In the genomic region with DNA sequence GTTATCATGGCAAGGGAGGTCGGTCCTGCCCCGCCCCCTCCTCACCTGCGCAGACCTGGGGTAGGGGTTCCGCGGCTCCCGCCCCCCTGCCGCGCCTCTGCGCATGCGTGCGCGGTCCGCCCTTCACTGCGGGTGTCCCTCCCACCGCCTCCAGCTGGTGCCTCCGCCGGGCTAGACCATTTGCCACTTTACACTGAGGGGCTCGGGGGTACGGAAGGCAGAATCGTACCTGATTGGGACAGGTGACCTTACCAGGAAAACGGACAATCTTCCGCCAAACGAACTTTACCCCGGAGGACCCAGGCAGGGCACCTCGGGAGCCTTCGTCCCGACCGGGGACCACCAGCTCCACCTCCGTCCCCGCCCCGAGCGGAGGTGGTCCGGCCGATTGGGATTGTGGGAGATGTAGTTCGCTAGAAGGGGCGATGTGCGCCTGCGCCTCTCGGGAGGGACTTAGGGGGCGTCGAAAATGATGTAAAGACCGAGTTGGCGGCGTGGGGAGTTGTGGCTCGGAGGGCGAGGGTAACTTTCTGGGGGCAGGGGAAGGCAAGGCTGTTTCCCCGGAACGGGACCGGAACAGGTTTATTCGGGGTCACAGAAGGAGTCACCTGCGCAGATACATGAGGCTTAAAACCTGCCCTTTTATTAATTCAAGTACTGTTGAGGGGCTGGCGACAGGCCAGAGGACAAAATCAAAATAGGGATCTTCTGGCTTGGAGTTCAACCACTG, we compare ENCODE assay signal across 8 cellular contexts. TPM values are rescaled to one million over a fixed set of nuclear protein-coding genes. Genes with fewer than 3 reads are reported as not detected.
A peak's percentile ranks its signal among the peaks of the same experiment; 100 is the strongest.
DNase-seq lines count a peak whose midpoint lies in the region; ATAC-seq and TF ChIP-seq lines count a peak whose summit lies in the region.

A gene with protein sequence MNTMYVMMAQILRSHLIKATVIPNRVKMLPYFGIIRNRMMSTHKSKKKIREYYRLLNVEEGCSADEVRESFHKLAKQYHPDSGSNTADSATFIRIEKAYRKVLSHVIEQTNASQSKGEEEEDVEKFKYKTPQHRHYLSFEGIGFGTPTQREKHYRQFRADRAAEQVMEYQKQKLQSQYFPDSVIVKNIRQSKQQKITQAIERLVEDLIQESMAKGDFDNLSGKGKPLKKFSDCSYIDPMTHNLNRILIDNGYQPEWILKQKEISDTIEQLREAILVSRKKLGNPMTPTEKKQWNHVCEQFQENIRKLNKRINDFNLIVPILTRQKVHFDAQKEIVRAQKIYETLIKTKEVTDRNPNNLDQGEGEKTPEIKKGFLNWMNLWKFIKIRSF (minus strand): TSS at position 344 of the 730 bp plus-strand sequence. CDS start 2,323 bp downstream, outside the sequence.

- no peak for TF ChIP-seq CTCF in natural killer cell (IDR thresholded peaks at IDR 0.05)

- H3K4me2 ChIP-seq in GM23248 (ENCODE audit: unreplicated experiment): peak within 1 kb of the TSS; percentile 89
- peak within 1 kb of the TSS; percentile 87 for H3K4me2 ChIP-seq in Karpas-422 (ENCODE audit: low read depth, low read length, poor library complexity, severe bottlenecking)

- H3K79me2 ChIP-seq in GM23248 (ENCODE audit: insufficient read depth) (no peaks in the 10 kb centered on the region), Karpas-422 (ENCODE audit: low read length) (no peaks in the 10 kb centered on the region)

- peak within 1 kb of the TSS; percentile 98 for H3K4me3 Mint-ChIP-seq in activated T-helper 2 cell treated with anti-CD3 and anti-CD28 coated beads, Interferon-gamma antibody, Interleukin-2, Interleukin-4, amounts not matched to agents 10 μg/mL and 5 μg/mL and 100 μg/mL, durations not matched to agents 14 hours and 24 hours and 36 hours (ENCODE audit: low read depth)
- H3K4me3 Mint-ChIP-seq in natural killer cell: peak within 1 kb of the TSS; percentile 89

- H3K27me3 ChIP-seq in GM23248 (replicated peaks; ENCODE audit: insufficient read depth) (no peaks in the 10 kb centered on the region), Karpas-422 (ENCODE audit: low read length) (no peaks in the 10 kb centered on the region)

- no peaks in the 10 kb centered on the region for H3K9me3 Mint-ChIP-seq in activated T-helper 2 cell treated with anti-CD3 and anti-CD28 coated beads, Interferon-gamma antibody, Interleukin-2, Interleukin-4, amounts not matched to agents 10 μg/mL and 5 μg/mL and 100 μg/mL, durations not matched to agents 14 hours and 24 hours and 36 hours
- H3K9me3 Mint-ChIP-seq in natural killer cell: no peaks in the 10 kb centered on the region

- H3K4me1 Mint-ChIP-seq in activated T-helper 2 cell treated with anti-CD3 and anti-CD28 coated beads, Interferon-gamma antibody, Interleukin-2, Interleukin-4, amounts not matched to agents 10 μg/mL and 5 μg/mL and 100 μg/mL, durations not matched to agents 14 hours and 24 hours and 36 hours (ENCODE audit: low read depth): peaks cover 9% of the 10 kb centered on the region
- H3K4me1 Mint-ChIP-seq in natural killer cell: peaks cover 14% of the 10 kb centered on the region in 2 donors

- H3F3A ChIP-seq in GM23248 (ENCODE audit: insufficient read depth): no peaks in the 10 kb centered on the region

- 1% methylated on average over 38 to 46 of the region's 52 CpGs for WGBS in GM23248 (ENCODE audit: low coverage in 1 of 2, low lambda C conversion rate in 2 of 2, missing lambda C conversion rate in 2 of 2), 2 experiments

- peak within 1 kb of the TSS; percentile 94 for H3K27ac Mint-ChIP-seq in activated T-helper 2 cell treated with anti-CD3 and anti-CD28 coated beads, Interferon-gamma antibody, Interleukin-2, Interleukin-4, amounts not matched to agents 10 μg/mL and 5 μg/mL and 100 μg/mL, durations not matched to agents 14 hours and 24 hours and 36 hours
- H3K27ac Mint-ChIP-seq in natural killer cell: peak within 1 kb of the TSS; percentile 82 to 86

- 0 out of 2 replicates have a peak, but pooled peaks cover 7% of the 10 kb centered on the region for H3K4me1 ChIP-seq in GM23248 (ENCODE audit: insufficient read depth)
- H3K4me1 ChIP-seq in Karpas-422 (ENCODE audit: low read length): peaks cover 11% of the 10 kb centered on the region

- peaks cover 12% of the 10 kb centered on the region for H3K27me3 Mint-ChIP-seq in activated T-helper 2 cell treated with anti-CD3 and anti-CD28 coated beads, Interferon-gamma antibody, Interleukin-2, Interleukin-4, amounts not matched to agents 10 μg/mL and 5 μg/mL and 100 μg/mL, durations not matched to agents 14 hours and 24 hours and 36 hours (ENCODE audit: low read depth)
- H3K27me3 Mint-ChIP-seq in natural killer cell (ENCODE audit: low read depth in 2 of 2): peaks cover 7 to 10% of the 10 kb centered on the region in 2 donors

- H3K36me3 ChIP-seq in GM23248 (ENCODE audit: low read depth) (no peaks in the 10 kb centered on the region), Karpas-422 (ENCODE audit: insufficient read depth, low read length) (no peaks in the 10 kb centered on the region)

- intact Hi-C loops in activated T-helper 2 cell treated with anti-CD3 and anti-CD28 coated beads, Interferon-gamma antibody, Interleukin-2, Interleukin-4, amounts not matched to agents 10 μg/mL and 5 μg/mL and 100 μg/mL, durations not matched to agents 14 hours and 24 hours and 36 hours (cut with micrococcal nuclease): loop anchor here (1.0 to 5.0 kb wide), 3 partner anchors 11 to 151 kb away; a partner anchor contains a TSS
- intact Hi-C loops in natural killer cell (cut with micrococcal nuclease): loop anchor here (1.0 kb wide), 3 partner anchors 11 to 150 kb away; a partner anchor contains a TSS

- H3K27ac ChIP-seq in GM23248 (no peak within 1 kb of the TSS), Karpas-422 (ENCODE audit: low read length) (no peak within 1 kb of the TSS)

- in situ Hi-C loops in GM23248 (cut with MboI): no loop called here

- H3K9me2 ChIP-seq in GM23248 (ENCODE audit: insufficient read depth) (no peaks in the 10 kb centered on the region), Karpas-422 (replicated peaks; ENCODE audit: insufficient read depth, low read length) (no peaks in the 10 kb centered on the region)

- ATAC-seq in natural killer cell: peak; percentile 98

- H3K36me3 Mint-ChIP-seq in activated T-helper 2 cell treated with anti-CD3 and anti-CD28 coated beads, Interferon-gamma antibody, Interleukin-2, Interleukin-4, amounts not matched to agents 10 μg/mL and 5 μg/mL and 100 μg/mL, durations not matched to agents 14 hours and 24 hours and 36 hours (ENCODE audit: low read depth): no peaks in the 10 kb centered on the region
- H3K36me3 Mint-ChIP-seq in natural killer cell: no peaks in the 10 kb centered on the region

- no peaks in the 10 kb centered on the region for H4K20me1 ChIP-seq in GM23248 (ENCODE audit: insufficient read depth)
- no peaks in the 10 kb centered on the region for H4K20me1 ChIP-seq in Karpas-422 (ENCODE audit: insufficient read depth, low read depth, low read length)

- H3K9me3 ChIP-seq in GM23248 (ENCODE audit: low read depth) (no peaks in the 10 kb centered on the region), Karpas-422 (ENCODE audit: low read length) (no peaks in the 10 kb centered on the region)

- DNase-seq in Daoy (ENCODE audit: low read depth) (peak; percentile 98), GM23248 (peak; percentile 96), Karpas-422 (peak; percentile 98), RPMI7951 (ENCODE audit: low read depth) (peak; percentile 87), fibroblast of peridontal ligament (ENCODE audit: extremely low read depth) (peak; percentile 91), natural killer cell (peak; percentile 94)
- DNase-seq in activated T-helper 2 cell treated with anti-CD3 and anti-CD28 coated beads, Interferon-gamma antibody, Interleukin-2, Interleukin-4, amounts not matched to agents 10 μg/mL and 5 μg/mL and 100 μg/mL, durations not matched to agents 14 hours and 24 hours and 36 hours (ENCODE audit: low spot score): peak; percentile 90
- DNase-seq in stimulated activated naive CD4-positive, alpha-beta T cell treated with Interleukin-2 at 50 U/mL for 16 hours (lab: John Stamatoyannopoulos, UW): peak; percentile 89

- H3K4me3 ChIP-seq in GM23248 (peak within 1 kb of the TSS; percentile 89), Karpas-422 (ENCODE audit: low read length) (peak within 1 kb of the TSS; percentile 80)

- H3K9ac ChIP-seq in GM23248 (peak within 1 kb of the TSS; percentile 77), Karpas-422 (ENCODE audit: low read length) (peak within 1 kb of the TSS; percentile 71)

- H2AFZ ChIP-seq in GM23248: peak within 1 kb of the TSS; percentile 100
- peak within 1 kb of the TSS; percentile 71 for H2AFZ ChIP-seq in Karpas-422 (ENCODE audit: low read length)

RNA-seq across cellular contexts. Expression of the gene that starts here (rescaled TPM):
- total RNA-seq in Daoy (2014; rRNA removed; shearing (Covaris generic)): 0.80 and 2.6 TPM in 2 replicates
- 0.38 and 2.4 TPM in 2 replicates for total RNA-seq in GM23248 (2014; rRNA removed; shearing (Covaris generic))
- polyA plus RNA-seq in GM23248 (2016; fragmentation: Nextera tagmentation; extraction: Ambion mirVana): 2.0 TPM in 2 replicates
- 0.22 and 0.25 TPM in 2 replicates for total RNA-seq in Karpas-422 (2014; rRNA removed; shearing (Covaris generic); ENCODE audit: low replicate concordance)
- 2.0 and 2.6 TPM in 2 replicates for total RNA-seq in RPMI7951 (2014; rRNA removed; shearing (Covaris generic))
- 0.16 and 0.37 TPM in 2 replicates for total RNA-seq in activated T-helper 2 cell treated with anti-CD3 and anti-CD28 coated beads, Interferon-gamma antibody, Interleukin-2, Interleukin-4, amounts not matched to agents 10 μg/mL and 5 μg/mL and 100 μg/mL, durations not matched to agents 14 hours and 24 hours and 36 hours
- total RNA-seq in natural killer cell: under 1 TPM in 2 of 3 donors, not detected in 1; 0.41 to 0.63 TPM

Comparison
In these comparisons a context has a peak if more than half of its experiments do, and no peak if none do; other contexts are left out.
1. Peak in DNase-seq, H3K4me3 ChIP-seq, H3K9ac ChIP-seq and H3K4me2 ChIP-seq in Karpas-422; RNA of the gene not detected or under 1 TPM.
2. Peak in DNase-seq in activated T-helper 2 cell treated with anti-CD3 and anti-CD28 coated beads, Interferon-gamma antibody, Interleukin-2, Interleukin-4, amounts not matched to agents 10 μg/mL and 5 μg/mL and 100 μg/mL, durations not matched to agents 14 hours and 24 hours and 36 hours; RNA of the gene not detected or under 1 TPM.
3. Peak in DNase-seq and ATAC-seq in natural killer cell; RNA of the gene not detected or under 1 TPM.